9 cellular contexts compared by ENCODE assay signal in the genomic region with DNA sequence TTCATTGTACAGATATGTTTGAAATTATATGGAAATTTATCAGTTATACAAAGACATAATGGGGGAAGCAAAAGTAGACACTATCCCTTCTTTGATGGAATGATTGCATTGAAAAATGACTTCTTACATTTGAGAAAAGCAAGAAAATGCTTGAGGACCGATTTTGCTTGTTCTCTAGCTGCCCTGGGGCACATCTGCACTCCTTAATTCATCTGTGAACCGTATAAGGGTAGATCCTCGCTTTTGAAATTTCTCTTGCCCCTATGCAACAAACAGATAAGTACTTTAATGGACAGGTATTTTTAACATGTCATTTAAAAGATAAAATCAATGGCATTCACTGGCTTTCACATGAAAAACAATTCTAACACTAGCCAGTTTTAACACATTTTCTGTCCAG. TPM values are rescaled to one million over a fixed set of nuclear protein-coding genes. Genes with fewer than 3 reads are reported as not detected.
"Had no signal": no experiment of that assay in that cellular context is flagged by ENCODE, and none has a peak within 500 bp of the region (broad histone marks: within the 10 kb centered on the region; RNA-seq: fewer than 3 reads in every experiment).

No MANE protein-coding gene starts in this region.

- H3K4me3 ChIP-seq: GM23248, GM23338, HAP-1 had no signal

- H3K9me3 ChIP-seq: HAP-1 had no signal

- H2AFZ ChIP-seq: GM23248, GM23338 had no signal

- H3K27ac ChIP-seq: GM23248 had no signal

- DNase-seq: GM23248, GOT3, H7, H9, HCEC 1CT, HFFc6 had no signal

- H3K9ac ChIP-seq: GM23248 had no signal

- H3K4me2 ChIP-seq: GM23338 had no signal

- H3K4me1 ChIP-seq: HAP-1 had no signal

- ATAC-seq: GM23338, HCT116 had no signal

RNA-seq across cellular contexts. Expression of gene MLNR, which starts 13.5 kb away (rescaled TPM):
- polyA plus RNA-seq: GM23248, GM23338 had no signal
